In genomic region chr4:55826986-55827385, GRCh38 we compare ENCODE assay signal across 8 cellular contexts. TPM values are rescaled to one million over a fixed set of nuclear protein-coding genes. Genes with fewer than 3 reads are reported as not detected.
"Had no signal": no experiment of that assay in that cellular context is flagged by ENCODE, and none has a peak within 500 bp of the region (broad histone marks: within the 10 kb centered on the region; RNA-seq: fewer than 3 reads in every experiment).

No MANE protein-coding gene starts in this region.

- H3K9me3 ChIP-seq: HAP-1 had no signal

- H3K36me3 ChIP-seq: HAP-1 had no signal

- H3K9ac ChIP-seq: GM23248 had no signal

- H3K27ac ChIP-seq: GM23248 had no signal

- H2AFZ ChIP-seq: GM23248, GM23338 had no signal

- H3K4me2 ChIP-seq: GM23338 had no signal

- DNase-seq: GM23248, GOT3, H7, H9, HCEC 1CT, HFFc6 had no signal

- H3K4me3 ChIP-seq: GM23248, GM23338, HAP-1 had no signal

RNA-seq across cellular contexts. Expression of gene EXOC1L, which starts 7.4 kb away (rescaled TPM):
- polyA plus RNA-seq: GM23248, GM23338 had no signal
